8 cellular contexts compared by ENCODE assay signal in genomic region chr19:16542045-16542893, GRCh38. TPM values are rescaled to one million over a fixed set of nuclear protein-coding genes. Genes with fewer than 3 reads are reported as not detected.
DNase-seq lines count a peak whose midpoint lies in the region; ATAC-seq and TF ChIP-seq lines count a peak whose summit lies in the region.

CHERP (minus strand) TSS chr19:16542437; CDS start chr19:16542378, 59 bp downstream.

- H3K27me3 ChIP-seq in CD8-positive, alpha-beta memory T cell (ENCODE audit: insufficient read depth, low read length, poor library complexity, severe bottlenecking), result no peaks in the 10 kb centered on the region
- no peaks in the 10 kb centered on the region for H3K27me3 ChIP-seq in lung (ENCODE audit: control insufficient read depth, insufficient read depth)

- POLR2A ChIA-PET in CD8-positive, alpha-beta memory T cell (lab: Charles Lee), result interaction anchor here (0.7 to 2.1 kb wide), 5 partner anchors 24 to 117 kb away, joined by 3 to 8 read pairs (median 4); no protein-coding TSS in a partner anchor

- H3K27ac ChIP-seq in CD8-positive, alpha-beta memory T cell (ENCODE audit: low read depth, low read length), result peak within 1 kb of the TSS; percentile 95
- H3K27ac ChIP-seq in lung (ENCODE audit: low read depth in 1 of 2, low read length in 1 of 2), result peak within 1 kb of the TSS; percentile 91 to 94

- peak within 1 kb of the TSS; percentile 99 for H3K4me3 ChIP-seq in CD8-positive, alpha-beta memory T cell (ENCODE audit: low read length)
- H3K4me3 ChIP-seq in lung, result peak within 1 kb of the TSS; percentile 91

- peak; percentile 69 for ATAC-seq in GM19468 (IDR thresholded peaks at IDR 0.05; ENCODE audit: extremely low read depth, unreplicated experiment)
- peak; percentile 97 for ATAC-seq in lung (ENCODE audit: insufficient read depth, low FRiP score)

- peak within 1 kb of the TSS; percentile 78 to 96 (median 94) for H3K27ac Mint-ChIP-seq in CD8-positive, alpha-beta memory T cell

- CTCF ChIA-PET in CD8-positive, alpha-beta memory T cell (lab: Charles Lee), result interaction anchor here (1.1 kb wide), 1 partner anchor 25 kb away, joined by 4 read pairs; no protein-coding TSS in a partner anchor

- peak; percentile 93 to 97 (median 94) for DNase-seq in CD8-positive, alpha-beta memory T cell
- peak; percentile 49 for DNase-seq in HS-5 (ENCODE audit: low read depth)
- peak; percentile 61 for DNase-seq in NK-92 (lab: John Stamatoyannopoulos, UW; ENCODE audit: unreplicated experiment)
- peak; percentile 86 to 94 for DNase-seq in activated CD8-positive, alpha-beta memory T cell treated with anti-CD3 and anti-CD28 coated beads for 1 hour (ENCODE audit: extremely low read depth in 1 of 2, low read depth in 1 of 2)
- DNase-seq in effector CD4-positive, alpha-beta T cell, result peak; percentile 93
- peak; percentile 93 for DNase-seq in lung (ENCODE audit: low spot score)
- peak; percentile 87 to 92 (median 89) for DNase-seq in stimulated activated CD4-positive, alpha-beta T cell treated with anti-CD3 and anti-CD28 coated beads, TNF-alpha, amount 100 ng/mL, for 24 hours (ENCODE audit: low read depth in 3 of 3)

- peaks cover 36% of the 10 kb centered on the region for H3K4me1 ChIP-seq in CD8-positive, alpha-beta memory T cell (ENCODE audit: insufficient read depth, low read length)
- peaks cover 5 to 13% of the 10 kb centered on the region in 2 donors for H3K4me1 ChIP-seq in lung (ENCODE audit: control insufficient read depth in 2 of 2, insufficient read depth in 2 of 2, low read length in 2 of 2)

- peaks cover 0 to 38% (median 5%) of the 10 kb centered on the region in 3 donors for H3K36me3 Mint-ChIP-seq in CD8-positive, alpha-beta memory T cell

- no peaks in the 10 kb centered on the region for H3K9me3 ChIP-seq in CD8-positive, alpha-beta memory T cell (ENCODE audit: low read length)
- no peaks in the 10 kb centered on the region for H3K9me3 ChIP-seq in lung (ENCODE audit: control insufficient read depth in 2 of 2, insufficient read depth in 1 of 2, low read length in 1 of 2)

- H3K27me3 Mint-ChIP-seq in CD8-positive, alpha-beta memory T cell, result no peaks in the 10 kb centered on the region

- H3K9me3 Mint-ChIP-seq in CD8-positive, alpha-beta memory T cell, result no peaks in the 10 kb centered on the region

- H3K36me3 ChIP-seq in CD8-positive, alpha-beta memory T cell (ENCODE audit: insufficient read depth, low read length), result peaks cover 12% of the 10 kb centered on the region
- peaks cover 0 to 14% of the 10 kb centered on the region in 2 donors for H3K36me3 ChIP-seq in lung (ENCODE audit: control insufficient read depth in 2 of 2, insufficient read depth in 2 of 2, low read length in 2 of 2)

- peaks cover 43 to 61% (median 54%) of the 10 kb centered on the region in 3 donors for H3K4me1 Mint-ChIP-seq in CD8-positive, alpha-beta memory T cell

- no peak for TF ChIP-seq CTCF in lung (IDR thresholded peaks at IDR 0.05; ENCODE audit: control extremely low read depth, extremely low read depth)

- WGBS in lung, 2 donors, result 0% methylated on average over 102 to 106 of the region's 106 CpGs

- H3K4me3 Mint-ChIP-seq in CD8-positive, alpha-beta memory T cell, result peak within 1 kb of the TSS; percentile 85 to 98 (median 91)

RNA-seq across cellular contexts. Expression of gene CHERP, which starts in this region (rescaled TPM):
- 10 to 100 TPM; 73.1 to 74.2 TPM for total RNA-seq in CD8-positive, alpha-beta memory T cell
- polyA plus RNA-seq in CD8-positive, alpha-beta memory T cell, result 20.3 TPM
- total RNA-seq in lung, result 10 to 100 TPM; 26.5 to 30.9 TPM
- 10 to 100 TPM; 19.5 to 20.2 TPM for polyA plus RNA-seq in lung

Comparison
In these comparisons a context has a peak if more than half of its experiments do, and no peak if none do; other contexts are left out.
1. Peak in every context shown above with its lines: DNase-seq, ATAC-seq, H3K4me3 ChIP-seq and H3K27ac ChIP-seq.